ENCODE assay signal across 22 cellular contexts in the genomic region with DNA sequence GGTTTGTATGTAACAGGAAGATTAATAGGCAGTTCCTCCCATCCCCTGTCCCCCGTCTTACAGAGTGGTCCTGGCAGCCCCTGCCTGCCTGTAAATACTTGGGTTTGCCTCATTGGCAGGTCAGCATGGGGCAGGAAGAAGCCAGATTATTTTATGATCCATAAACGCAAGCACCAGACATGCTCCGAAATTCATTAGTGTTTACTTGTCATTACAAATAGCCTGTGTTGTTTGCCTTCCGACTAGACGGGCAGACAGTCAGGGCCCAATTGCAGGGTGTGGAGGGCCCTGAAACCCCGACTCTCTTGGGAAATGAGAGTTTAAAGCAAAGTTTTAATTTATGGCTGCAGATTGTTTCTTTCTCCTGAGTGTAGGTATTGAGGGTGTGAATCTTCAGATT.
DNase-seq lines count a peak whose midpoint lies in the region; ATAC-seq and TF ChIP-seq lines count a peak whose summit lies in the region.
"Had no signal": no experiment of that assay in that cellular context is flagged by ENCODE, and none has a peak within 500 bp of the region (broad histone marks: within the 10 kb centered on the region; RNA-seq: fewer than 3 reads in every experiment).

No MANE protein-coding gene starts in this region.

- H3K4me3 ChIP-seq in hepatocyte (no peak overlapping the region), uterus (no peak overlapping the region), left ventricle myocardium inferior (no peak overlapping the region)
- H3K4me3 ChIP-seq: GM23248 had no signal

- peak in 2 of 3 experiments; percentile 13 to 58 for DNase-seq in NCI-H1417 (lab: John Stamatoyannopoulos, UW)
- no peak for DNase-seq in NCI-H1417 treated with DMSO at 0.1 percent for 48 hours (lab: John Stamatoyannopoulos, UW)
- peak; percentile 49 for DNase-seq in LoVo (ENCODE audit: low spot score)
- no peak for DNase-seq in hepatocyte (ENCODE audit: low spot score)
- DNase-seq in uterus = no peak
- no peak for DNase-seq in left ventricle myocardium inferior
- DNase-seq: 8988T; AML-193; C1 segment of cervical spinal cord; CD8-positive, alpha-beta T cell; EL; GM23248; H9; NCI-H1092; NCI-H146; NCI-H2029; NCI-H226; NCI-H510A treated with DMSO at 0.1 percent for 48 hours; OCI-M1 had no signal

- TF ChIP-seq CTCF in hepatocyte (IDR thresholded peaks at IDR 0.05; ENCODE audit: poor library complexity) (no peak), uterus (IDR thresholded peaks at IDR 0.05) (no peak), left ventricle myocardium inferior (IDR thresholded peaks at IDR 0.05; ENCODE audit: borderline replicate concordance) (no peak)

- H3K4me1 ChIP-seq in hepatocyte (ENCODE audit: insufficient read depth) (peaks cover 5% of the 10 kb centered on the region), uterus (no peaks in the 10 kb centered on the region), left ventricle myocardium inferior (peaks cover 20% of the 10 kb centered on the region)

- 46% methylated on average over 6 of the region's 6 CpGs for WGBS in hepatocyte (ENCODE audit: low lambda C conversion rate, missing lambda C conversion rate)

- no peaks in the 10 kb centered on the region for H4K20me1 ChIP-seq in hepatocyte (ENCODE audit: insufficient read depth, poor library complexity, severe bottlenecking)

- no peak for ATAC-seq in GM18502 (IDR thresholded peaks at IDR 0.05; ENCODE audit: poor library complexity, unreplicated experiment)
- no peak for ATAC-seq in HG03520 (IDR thresholded peaks at IDR 0.05; ENCODE audit: unreplicated experiment)
- ATAC-seq: CD8-positive, alpha-beta T cell; Right ventricle myocardium inferior had no signal

- H3K36me3 ChIP-seq in hepatocyte (replicated peaks; ENCODE audit: insufficient read depth, low read depth) (no peaks in the 10 kb centered on the region), uterus (no peaks in the 10 kb centered on the region), left ventricle myocardium inferior (no peaks in the 10 kb centered on the region)

- H3K4me2 ChIP-seq in hepatocyte = peak overlapping the region; percentile 1

- no peak overlapping the region for H2AFZ ChIP-seq in hepatocyte
- H2AFZ ChIP-seq: GM23248 had no signal

- H3K27me3 ChIP-seq in hepatocyte (no peaks in the 10 kb centered on the region), uterus (no peaks in the 10 kb centered on the region), left ventricle myocardium inferior (ENCODE audit: low read depth) (no peaks in the 10 kb centered on the region)

- H3K9me3 ChIP-seq in hepatocyte (ENCODE audit: low read depth) (no peaks in the 10 kb centered on the region), uterus (no peaks in the 10 kb centered on the region), left ventricle myocardium inferior (replicated peaks) (no peaks in the 10 kb centered on the region)

- no peak for TF ChIP-seq POLR2A in uterus (IDR thresholded peaks at IDR 0.05)

- H3K79me2 ChIP-seq in hepatocyte = no peaks in the 10 kb centered on the region

- H3K27ac ChIP-seq in hepatocyte = peak overlapping the region; percentile 44
- peak overlapping the region; percentile 2 to 33 for H3K27ac ChIP-seq in uterus
- no peak overlapping the region for H3K27ac ChIP-seq in left ventricle myocardium inferior (replicated peaks)
- H3K27ac ChIP-seq: GM23248 had no signal

- intact Hi-C loops in uterus (cut with DNase I; ENCODE audit: low total_unique reads) = no loop called here
- intact Hi-C loops in left ventricle myocardium inferior (cut with micrococcal nuclease) = no loop called here

- no peaks in the 10 kb centered on the region for H3K9me2 ChIP-seq in hepatocyte (replicated peaks; ENCODE audit: insufficient read depth)

Comparison
In these comparisons a context has a peak if more than half of its experiments do, and no peak if none do; other contexts are left out.
1. DNase-seq: peak in NCI-H1417 (2 of 3) and LoVo (single experiment); none in NCI-H1417 treated with DMSO at 0.1 percent for 48 hours (single experiment), hepatocyte (single experiment), uterus (0 of 2) and left ventricle myocardium inferior (single experiment).